Comparison of ENCODE assay signal across 12 cellular contexts in the genomic region with DNA sequence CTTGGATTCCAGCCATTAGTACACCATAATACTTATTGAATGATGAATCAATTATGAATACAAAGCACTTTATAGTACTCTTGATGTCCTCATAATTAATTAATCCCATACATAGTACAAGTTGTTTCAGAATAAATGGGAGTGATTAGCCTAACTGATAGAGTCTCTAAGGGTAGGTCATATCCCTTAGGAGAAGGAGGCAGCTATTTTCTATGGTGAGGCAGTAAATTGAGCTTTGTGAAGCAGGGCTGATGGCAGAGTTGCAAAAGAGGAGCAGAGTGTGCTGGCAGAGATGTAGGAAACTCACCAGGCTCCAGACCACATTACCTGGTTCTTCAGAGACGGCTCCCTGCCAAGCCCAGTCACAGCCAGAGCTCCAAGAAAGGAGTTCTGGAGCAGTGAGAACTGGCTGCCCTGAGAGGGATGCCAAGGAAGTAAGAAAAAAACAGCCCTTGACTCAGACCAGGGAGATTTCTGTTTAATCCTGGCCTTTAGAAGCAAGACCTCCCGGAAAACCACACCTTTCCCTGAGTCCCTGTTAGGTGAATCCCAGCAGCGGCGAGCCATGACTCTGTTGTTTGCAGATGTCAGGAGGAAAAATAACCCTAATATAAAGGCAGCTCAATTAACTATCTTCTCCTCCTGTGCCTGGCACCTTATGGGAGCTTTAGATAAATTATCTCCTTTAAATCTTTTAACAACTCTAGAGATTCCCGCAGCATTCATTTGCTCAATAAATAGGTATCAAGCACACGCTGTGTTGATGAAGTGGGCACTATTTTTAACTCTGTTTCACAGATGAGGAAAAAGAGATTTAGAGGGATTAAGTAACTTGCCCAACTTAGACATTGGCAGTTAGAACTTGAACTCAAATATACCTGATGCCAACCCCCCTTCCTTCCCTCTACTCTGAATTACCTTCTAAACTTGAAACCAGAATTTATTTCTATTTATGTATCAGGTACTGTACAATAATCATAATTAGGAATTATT.
DNase-seq lines count a peak whose midpoint lies in the region; ATAC-seq and TF ChIP-seq lines count a peak whose summit lies in the region.
"Had no signal": no experiment of that assay in that cellular context is flagged by ENCODE, and none has a peak within 500 bp of the region (broad histone marks: within the 10 kb centered on the region; RNA-seq: fewer than 3 reads in every experiment).

No MANE protein-coding gene starts in this region.

- no peaks in the 10 kb centered on the region for H3K36me3 Mint-ChIP-seq in activated CD4-positive, alpha-beta memory T cell treated with anti-CD3 and anti-CD28 coated beads for 36 hours
- H3K36me3 Mint-ChIP-seq: activated naive CD8-positive, alpha-beta T cell treated with anti-CD3 and anti-CD28 coated beads for 36 hours; CD8-positive, alpha-beta T cell had no signal

- in situ Hi-C loops in mammary epithelial cell (cut with MboI; ENCODE audit: low sequenced_read_pairs in 2 of 2), result no loop called here

- H3K36me3 ChIP-seq in mammary epithelial cell (ENCODE audit: insufficient read depth, low read length), result no peaks in the 10 kb centered on the region
- H3K36me3 ChIP-seq in hepatocyte (replicated peaks; ENCODE audit: insufficient read depth, low read depth), result no peaks in the 10 kb centered on the region
- no peaks in the 10 kb centered on the region for H3K36me3 ChIP-seq in stomach smooth muscle (ENCODE audit: control insufficient read depth in 2 of 2, insufficient read depth in 2 of 2, low read length in 2 of 2)

- H3K79me2 ChIP-seq in mammary epithelial cell (ENCODE audit: insufficient read depth, low read length), result no peaks in the 10 kb centered on the region
- no peaks in the 10 kb centered on the region for H3K79me2 ChIP-seq in hepatocyte

- H3K27me3 ChIP-seq in mammary epithelial cell (ENCODE audit: insufficient read depth, low read length) (no peaks in the 10 kb centered on the region), hepatocyte (peaks cover 3% of the 10 kb centered on the region), stomach smooth muscle (ENCODE audit: control insufficient read depth in 1 of 2, insufficient read depth in 2 of 2, low read length in 2 of 2) (no peaks in the 10 kb centered on the region)

- H3K27ac Mint-ChIP-seq in activated CD4-positive, alpha-beta memory T cell treated with anti-CD3 and anti-CD28 coated beads for 36 hours, result no peak overlapping the region
- H3K27ac Mint-ChIP-seq: activated naive CD8-positive, alpha-beta T cell treated with anti-CD3 and anti-CD28 coated beads for 36 hours; CD8-positive, alpha-beta T cell had no signal

- no peak for ATAC-seq in GM21526 (IDR thresholded peaks at IDR 0.05; ENCODE audit: low FRiP score, unreplicated experiment)
- ATAC-seq in GM19351 (IDR thresholded peaks at IDR 0.05; ENCODE audit: unreplicated experiment), result no peak
- ATAC-seq: CD8-positive, alpha-beta T cell had no signal

- H3K4me1 ChIP-seq in mammary epithelial cell (ENCODE audit: insufficient read depth, low read length) (peaks cover 21% of the 10 kb centered on the region), hepatocyte (ENCODE audit: insufficient read depth) (no peaks in the 10 kb centered on the region), stomach smooth muscle (ENCODE audit: control insufficient read depth, insufficient read depth, low read length) (peaks cover 6% of the 10 kb centered on the region)

- H4K20me1 ChIP-seq in mammary epithelial cell (ENCODE audit: insufficient read depth, low read length) (no peaks in the 10 kb centered on the region), hepatocyte (ENCODE audit: insufficient read depth, poor library complexity, severe bottlenecking) (no peaks in the 10 kb centered on the region)

- no peaks in the 10 kb centered on the region for H3K9me3 Mint-ChIP-seq in activated CD4-positive, alpha-beta memory T cell treated with anti-CD3 and anti-CD28 coated beads for 36 hours
- H3K9me3 Mint-ChIP-seq: activated naive CD8-positive, alpha-beta T cell treated with anti-CD3 and anti-CD28 coated beads for 36 hours; CD8-positive, alpha-beta T cell had no signal

- no peak for TF ChIP-seq CTCF in mammary epithelial cell (conservative IDR thresholded peaks at IDR 0.05 in 1 of 2, IDR thresholded peaks at IDR 0.05 in 1 of 2; ENCODE audit: extremely low read depth in 1 of 2, insufficient read depth in 1 of 2, low read depth in 1 of 2, low read length in 2 of 2)
- no peak for TF ChIP-seq CTCF in hepatocyte (IDR thresholded peaks at IDR 0.05; ENCODE audit: poor library complexity)

- dilution Hi-C loops in mammary epithelial cell (cut with HindIII; ENCODE audit: low sequenced_read_pairs), result no loop called here

- H3K27me3 Mint-ChIP-seq in activated CD4-positive, alpha-beta memory T cell treated with anti-CD3 and anti-CD28 coated beads for 36 hours, result no peaks in the 10 kb centered on the region
- H3K27me3 Mint-ChIP-seq: activated naive CD8-positive, alpha-beta T cell treated with anti-CD3 and anti-CD28 coated beads for 36 hours had no signal

- intact Hi-C loops in mammary epithelial cell (cut with micrococcal nuclease), result no loop called here
- intact Hi-C loops in activated CD4-positive, alpha-beta memory T cell treated with anti-CD3 and anti-CD28 coated beads for 36 hours (cut with micrococcal nuclease), result no loop called here

- DNase-seq in MV-4-11 (lab: John Stamatoyannopoulos, UW) (peak; percentile 37), mammary epithelial cell (peak; percentile 95), hepatocyte (ENCODE audit: low spot score) (peak; percentile 16), NCI-H1048 (lab: John Stamatoyannopoulos, UW) (no peak)
- DNase-seq in activated CD4-positive, alpha-beta memory T cell treated with anti-CD3 and anti-CD28 coated beads for 36 hours, result no peak
- DNase-seq: activated naive CD8-positive, alpha-beta T cell treated with anti-CD3 and anti-CD28 coated beads for 36 hours; CD8-positive, alpha-beta T cell; NCI-H187; T-helper 2 cell had no signal

- peak overlapping the region; percentile 59 for H3K9ac ChIP-seq in mammary epithelial cell (ENCODE audit: insufficient read depth, low read length)
- H3K9ac ChIP-seq in stomach smooth muscle (ENCODE audit: low read length in 2 of 2), result peak overlapping the region; percentile 3 to 52

- CTCF ChIA-PET in mammary epithelial cell (lab: Charles Lee; ENCODE audit: low non-redundant PET), result interaction anchor here (0.6 to 0.7 kb wide), 2 partner anchors 9 to 23 kb away, joined by 4 to 5 read pairs; no protein-coding TSS in a partner anchor
- CTCF ChIA-PET in activated CD4-positive, alpha-beta memory T cell treated with anti-CD3 and anti-CD28 coated beads for 36 hours (lab: Charles Lee), result interaction anchor here (0.7 to 2.4 kb wide), 2 partner anchors 12 to 219 kb away, joined by 3 to 9 read pairs; no protein-coding TSS in a partner anchor

- no peaks in the 10 kb centered on the region for H3K4me1 Mint-ChIP-seq in activated CD4-positive, alpha-beta memory T cell treated with anti-CD3 and anti-CD28 coated beads for 36 hours (ENCODE audit: low read depth)
- H3K4me1 Mint-ChIP-seq: activated naive CD8-positive, alpha-beta T cell treated with anti-CD3 and anti-CD28 coated beads for 36 hours had no signal

- peak overlapping the region; percentile 76 for H2AFZ ChIP-seq in mammary epithelial cell (ENCODE audit: low read depth, low read length)
- H2AFZ ChIP-seq in hepatocyte, result no peak overlapping the region

- no peak overlapping the region for H3K4me3 Mint-ChIP-seq in activated CD4-positive, alpha-beta memory T cell treated with anti-CD3 and anti-CD28 coated beads for 36 hours
- H3K4me3 Mint-ChIP-seq: activated naive CD8-positive, alpha-beta T cell treated with anti-CD3 and anti-CD28 coated beads for 36 hours; CD8-positive, alpha-beta T cell had no signal

- no peaks in the 10 kb centered on the region for H3K9me2 ChIP-seq in hepatocyte (replicated peaks; ENCODE audit: insufficient read depth)

- WGBS in mammary epithelial cell (ENCODE audit: low coverage, missing lambda C conversion rate), result 10% methylated on average over 6 of the region's 6 CpGs
- 70% methylated on average over 6 of the region's 6 CpGs for WGBS in hepatocyte (ENCODE audit: low lambda C conversion rate, missing lambda C conversion rate)

- peak overlapping the region; percentile 95 for H3K27ac ChIP-seq in mammary epithelial cell (ENCODE audit: insufficient read depth, low read depth, low read length)
- no peak overlapping the region for H3K27ac ChIP-seq in hepatocyte
- peak overlapping the region; percentile 77 for H3K27ac ChIP-seq in stomach smooth muscle (ENCODE audit: low read length)

- no peaks in the 10 kb centered on the region for H3K9me3 ChIP-seq in mammary epithelial cell (replicated peaks; ENCODE audit: insufficient read depth, low read length)
- no peaks in the 10 kb centered on the region for H3K9me3 ChIP-seq in hepatocyte (ENCODE audit: low read depth)
- no peaks in the 10 kb centered on the region for H3K9me3 ChIP-seq in stomach smooth muscle (ENCODE audit: control insufficient read depth in 2 of 2, low read length in 2 of 2)

- POLR2A ChIA-PET in activated CD4-positive, alpha-beta memory T cell treated with anti-CD3 and anti-CD28 coated beads for 36 hours (lab: Charles Lee), result no interaction called here

- H3K4me3 ChIP-seq in mammary epithelial cell (replicated peaks in 1 of 3; ENCODE audit: insufficient read depth in 1 of 3, low read depth in 2 of 3, low read length in 3 of 3) (no peak overlapping the region), hepatocyte (no peak overlapping the region), stomach smooth muscle (ENCODE audit: low read length in 2 of 2) (no peak overlapping the region)

- TSS peak; percentile 81 for BruUV-seq in mammary epithelial cell (replicated peaks; lab: Mats Ljungman, UMichigan)

- H3K4me2 ChIP-seq in mammary epithelial cell (ENCODE audit: insufficient read depth, low read depth, low read length), result peak overlapping the region; percentile 34
- no peak overlapping the region for H3K4me2 ChIP-seq in hepatocyte

Comparison
In these comparisons a context has a peak if more than half of its experiments do, and no peak if none do; other contexts are left out.
1. DNase-seq: peak in MV-4-11 (single experiment), mammary epithelial cell (single experiment) and hepatocyte (single experiment); none in activated CD4-positive, alpha-beta memory T cell treated with anti-CD3 and anti-CD28 coated beads for 36 hours (single experiment) and NCI-H1048 (single experiment).